In genomic region chr17:62809656-62810055, GRCh38 we compare ENCODE assay signal across 18 cellular contexts. TPM values are rescaled to one million over a fixed set of nuclear protein-coding genes. Genes with fewer than 3 reads are reported as not detected.
"Had no signal": no experiment of that assay in that cellular context is flagged by ENCODE, and none has a peak within 500 bp of the region (broad histone marks: within the 10 kb centered on the region; RNA-seq: fewer than 3 reads in every experiment).

No MANE protein-coding gene starts in this region.

- H3K9me3 ChIP-seq: mucosa of descending colon, psoas muscle, right lobe of liver, thyroid gland had no signal

- H3K36me3 ChIP-seq: ascending aorta, cardiac muscle cell, right lobe of liver, spleen, thyroid gland had no signal

- H3K4me1 ChIP-seq: psoas muscle had no signal

- H3K27ac ChIP-seq: ascending aorta, cardiac muscle cell, psoas muscle, right lobe of liver, spleen, thyroid gland had no signal

- H3K4me1 Mint-ChIP-seq: activated CD8-positive, alpha-beta memory T cell treated with anti-CD3 and anti-CD28 coated beads, Interleukin-2, amount 10 ng/mL, durations not matched to agents 7 days and 5 days had no signal

- H3K27ac Mint-ChIP-seq: activated CD8-positive, alpha-beta memory T cell treated with anti-CD3 and anti-CD28 coated beads, Interleukin-2, amount 10 ng/mL, durations not matched to agents 7 days and 5 days; activated T-cell treated with anti-CD3 and anti-CD28 coated beads, Interleukin-2, amount 50 U/mL, for 72 hours; immature natural killer cell; naive thymus-derived CD8-positive, alpha-beta T cell; stimulated activated naive CD8-positive, alpha-beta T cell treated with anti-CD3 and anti-CD28 coated beads, Interleukin-15, Interleukin-2, amounts not matched to agents 100 ng/mL and 50 ng/mL, for 24 hours had no signal

- H3K27me3 ChIP-seq: ascending aorta, cardiac muscle cell, thyroid gland had no signal

- H3K9me3 Mint-ChIP-seq: immature natural killer cell had no signal

- H3K36me3 Mint-ChIP-seq: activated CD8-positive, alpha-beta memory T cell treated with anti-CD3 and anti-CD28 coated beads, Interleukin-2, amount 10 ng/mL, durations not matched to agents 7 days and 5 days; immature natural killer cell; naive thymus-derived CD8-positive, alpha-beta T cell had no signal

- H3K4me3 ChIP-seq: ascending aorta, cardiac muscle cell, mucosa of descending colon, psoas muscle, right lobe of liver, spleen, thyroid gland had no signal

- H3K4me3 Mint-ChIP-seq: activated CD8-positive, alpha-beta memory T cell treated with anti-CD3 and anti-CD28 coated beads, Interleukin-2, amount 10 ng/mL, durations not matched to agents 7 days and 5 days; activated T-cell treated with anti-CD3 and anti-CD28 coated beads, Interleukin-2, amount 50 U/mL, for 72 hours; immature natural killer cell; stimulated activated naive CD8-positive, alpha-beta T cell treated with anti-CD3 and anti-CD28 coated beads, Interleukin-15, Interleukin-2, amounts not matched to agents 100 ng/mL and 50 ng/mL, for 24 hours had no signal

- DNase-seq: activated CD4-positive, alpha-beta T cell treated with anti-CD3 and anti-CD28 coated beads, Interleukin-2, amount 50 U/mL, for 4 hours; activated CD4-positive, CD25-positive, alpha-beta regulatory T cell treated with anti-CD3 and anti-CD28 coated beads, Interleukin-2, amount 50 U/mL, for 72 hours; activated CD8-positive, alpha-beta memory T cell treated with anti-CD3 and anti-CD28 coated beads, Interleukin-2, amount 10 ng/mL, durations not matched to agents 7 days and 5 days; activated T-cell treated with anti-CD3 and anti-CD28 coated beads, Interleukin-2, amount 50 U/mL, for 72 hours; effector CD4-positive, alpha-beta T cell; immature natural killer cell; left colon; mucosa of descending colon; naive thymus-derived CD8-positive, alpha-beta T cell; psoas muscle; right lobe of liver; spleen; stimulated activated CD4-positive, alpha-beta T cell treated with anti-CD3 and anti-CD28 coated beads, Interleukin-1b, Interleukin-23, amount 100 ng/mL, for 48 hours; thyroid gland had no signal

- ATAC-seq: activated CD8-positive, alpha-beta memory T cell treated with anti-CD3 and anti-CD28 coated beads, Interleukin-2, amount 10 ng/mL, durations not matched to agents 7 days and 5 days; activated T-cell treated with anti-CD3 and anti-CD28 coated beads, Interleukin-2, amount 50 U/mL, for 72 hours; left colon; mucosa of descending colon; naive thymus-derived CD8-positive, alpha-beta T cell; psoas muscle; right lobe of liver had no signal

RNA-seq across cellular contexts. Expression of gene MARCHF10, which starts 1.5 kb away (rescaled TPM):
- total RNA-seq: activated CD8-positive, alpha-beta memory T cell treated with anti-CD3 and anti-CD28 coated beads, Interleukin-2, amount 10 ng/mL, durations not matched to agents 7 days and 5 days; activated T-cell treated with anti-CD3 and anti-CD28 coated beads, Interleukin-2, amount 50 U/mL, for 72 hours; ascending aorta; left colon; psoas muscle; right lobe of liver; spleen; T-helper 2 cell treated with Interferon-gamma antibody and Interleukin-4, amounts not matched to agents 100 ng/mL and 5 ng/mL, for 36 hours had no signal
